In the genomic region with DNA sequence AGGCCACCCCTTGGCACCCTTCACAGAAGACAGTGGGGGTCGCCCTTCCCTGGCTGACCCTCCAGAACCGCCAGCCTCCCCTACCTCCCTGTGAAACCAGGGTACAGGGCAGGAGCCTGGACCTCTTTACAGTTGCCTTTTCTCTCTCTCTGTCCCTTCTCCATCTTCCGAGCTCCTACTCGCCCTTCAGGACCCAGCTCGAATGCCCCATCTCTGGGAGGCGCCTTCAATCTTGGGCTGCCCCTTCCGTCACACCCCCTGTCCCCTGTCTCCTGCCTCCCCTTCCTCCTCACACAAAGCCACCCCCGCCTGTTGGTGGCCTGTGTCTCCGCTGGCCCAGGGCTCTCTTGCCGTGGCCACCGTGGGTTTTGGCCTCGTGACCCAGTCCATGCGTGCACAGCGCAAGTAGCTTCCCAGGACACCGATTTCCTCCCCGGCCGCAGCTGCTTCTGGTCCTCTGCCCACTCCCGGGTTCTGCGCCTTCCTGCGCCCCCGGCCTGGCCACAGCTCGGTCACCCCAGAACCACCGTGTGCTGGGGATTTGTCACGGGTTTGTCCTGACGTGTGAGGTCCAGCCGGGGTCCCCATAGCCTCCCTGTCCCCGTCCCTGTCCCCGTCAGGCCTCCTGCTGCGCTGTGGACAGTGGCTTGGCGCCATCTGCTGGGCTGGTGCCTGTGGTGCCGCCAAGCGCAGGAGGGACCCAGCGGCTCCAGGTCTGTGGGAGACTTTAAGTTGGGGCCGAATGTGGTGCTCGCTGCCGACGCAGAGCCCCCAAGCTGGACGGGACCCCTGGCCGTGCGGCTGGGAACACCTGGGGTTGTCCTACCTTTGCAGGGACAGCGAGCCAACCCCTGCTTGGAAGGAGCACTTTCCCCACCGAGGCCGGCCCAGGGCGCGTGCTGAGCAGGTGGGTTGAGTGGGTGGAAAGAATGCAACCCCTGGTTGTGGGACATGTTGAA, we compare ENCODE assay signal across 8 cellular contexts. TPM values are rescaled to one million over a fixed set of nuclear protein-coding genes. Genes with fewer than 3 reads are reported as not detected.
DNase-seq lines count a peak whose midpoint lies in the region; ATAC-seq and TF ChIP-seq lines count a peak whose summit lies in the region.

No MANE protein-coding gene starts in this region.

- no peaks in the 10 kb centered on the region for H3F3A ChIP-seq in Loucy (ENCODE audit: low read depth)

- ATAC-seq in body of pancreas (peak; percentile 22), HG02759 (IDR thresholded peaks at IDR 0.05; ENCODE audit: unreplicated experiment) (no peak), GM18870 (IDR thresholded peaks at IDR 0.05; ENCODE audit: unreplicated experiment) (no peak)

- peaks cover 6% of the 10 kb centered on the region for H4K20me1 ChIP-seq in Loucy (ENCODE audit: insufficient read depth, low read length, poor library complexity, severe bottlenecking)

- intact Hi-C loops in body of pancreas (cut with DNase I) = loop anchor here (5.0 to 10.0 kb wide), 2 partner anchors 255 to 418 kb away; a partner anchor contains a TSS
- intact Hi-C loops in spleen (cut with DNase I; ENCODE audit: low total_unique reads) = loop anchor here (2.0 to 10.0 kb wide), 4 partner anchors 35 to 518 kb away; no protein-coding TSS in a partner anchor

- TF ChIP-seq POLR2A in body of pancreas (IDR thresholded peaks at IDR 0.05) (no peak), spleen (IDR thresholded peaks at IDR 0.05) (peak in 1 of 3 donors; percentile 25)

- H3K4me3 ChIP-seq in Loucy (ENCODE audit: low read length, poor library complexity, severe bottlenecking) (no peak overlapping the region), body of pancreas (no peak overlapping the region), spleen (peak overlapping the region in 2 of 8 donors; percentile 7 to 48)

- H2AFZ ChIP-seq in Loucy (ENCODE audit: low read length) = no peak overlapping the region

- no peak overlapping the region for H3K4me2 ChIP-seq in Loucy (ENCODE audit: low read depth, low read length, poor library complexity, severe bottlenecking)

- H3K27ac ChIP-seq in body of pancreas (no peak overlapping the region), spleen (peak overlapping the region in 1 of 8 donors; percentile 45)

- no peaks in the 10 kb centered on the region for H3K9me2 ChIP-seq in Loucy (replicated peaks; ENCODE audit: low read depth, low read length)

- peaks cover 10% of the 10 kb centered on the region for H3K4me1 ChIP-seq in Loucy (ENCODE audit: insufficient read depth, low read length, poor library complexity, severe bottlenecking)
- peaks cover 21% of the 10 kb centered on the region for H3K4me1 ChIP-seq in body of pancreas
- H3K4me1 ChIP-seq in spleen = peaks cover 9 to 38% (median 29%) of the 10 kb centered on the region in 6 donors

- TF ChIP-seq CTCF in Loucy (conservative IDR thresholded peaks at IDR 0.05; ENCODE audit: low read length) (peak; percentile 88), body of pancreas (IDR thresholded peaks at IDR 0.05) (peak; percentile 89 to 99 (median 96)), spleen (IDR thresholded peaks at IDR 0.05 in 8 of 11, conservative IDR thresholded peaks at IDR 0.05 in 3 of 11) (peak; percentile 96 to 99 (median 98))

- H3K79me2 ChIP-seq in Loucy (ENCODE audit: insufficient read depth, low read length) = peaks cover 23% of the 10 kb centered on the region

- H3K9ac ChIP-seq in Loucy (ENCODE audit: low read depth, low read length, poor library complexity, severe bottlenecking) = no peak overlapping the region

- WGBS in body of pancreas, 2 donors = 21 to 22% methylated on average over 19 to 44 of the region's 45 CpGs
- 26 to 31% (median 27%) methylated on average over 30 to 45 of the region's 45 CpGs for WGBS in spleen, 5 donors

- no peaks in the 10 kb centered on the region for H3K9me3 ChIP-seq in Loucy (ENCODE audit: insufficient read depth, low read depth, low read length)
- no peaks in the 10 kb centered on the region for H3K9me3 ChIP-seq in body of pancreas
- H3K9me3 ChIP-seq in spleen = no peaks in the 10 kb centered on the region

- H3K36me3 ChIP-seq in Loucy (ENCODE audit: insufficient read depth, low read length) (no peaks in the 10 kb centered on the region), body of pancreas (replicated peaks in 1 of 2; ENCODE audit: insufficient read depth in 1 of 2, low read depth in 2 of 2) (no peaks in the 10 kb centered on the region), spleen (no peaks in the 10 kb centered on the region)

- DNase-seq in Daoy (ENCODE audit: low read depth) = peak; percentile 76
- peak; percentile 79 for DNase-seq in UCSD-AML1 (lab: John Stamatoyannopoulos, UW; ENCODE audit: unreplicated experiment)
- DNase-seq in body of pancreas = peak; percentile 67 to 83 (median 78)
- peak; percentile 79 for DNase-seq in iPS-NIHi7 (ENCODE audit: extremely low spot score)
- DNase-seq in spleen = peak; percentile 94

- H3K27me3 ChIP-seq in Loucy (ENCODE audit: insufficient read depth, low read length, poor library complexity, severe bottlenecking) (no peaks in the 10 kb centered on the region), body of pancreas (no peaks in the 10 kb centered on the region), spleen (replicated peaks in 1 of 7) (peaks cover 0 to 19% (median 0%) of the 10 kb centered on the region in 7 donors)

RNA-seq across cellular contexts. Expression of a gene that starts 4.0 kb away (rescaled TPM):
- total RNA-seq in Daoy (2014; rRNA removed; shearing (Covaris generic)) = 37.5 and 49.5 TPM in 2 replicates
- 10 to 100 TPM; 21.3 to 47.1 TPM for total RNA-seq in body of pancreas
- total RNA-seq in spleen = 10 to 100 TPM; 23.3 to 31.3 (median 25.8) TPM
- 10 to 100 TPM; 10.7 to 28.9 (median 14.8) TPM for polyA plus RNA-seq in spleen

RNA-seq across cellular contexts. Expression of a gene that starts 27.6 kb away (rescaled TPM):
- total RNA-seq in Daoy (2014; rRNA removed; shearing (Covaris generic)) = 10.9 and 11.5 TPM in 2 replicates
- total RNA-seq in body of pancreas (10 to 100 TPM; 16.6 to 21.1 TPM), spleen (10 to 100 TPM; 17.0 to 34.9 (median 26.5) TPM)
- 1 to 10 TPM; 2.1 to 7.9 (median 2.4) TPM for polyA plus RNA-seq in spleen
